1 cellular context compared by ENCODE assay signal in the genomic region with DNA sequence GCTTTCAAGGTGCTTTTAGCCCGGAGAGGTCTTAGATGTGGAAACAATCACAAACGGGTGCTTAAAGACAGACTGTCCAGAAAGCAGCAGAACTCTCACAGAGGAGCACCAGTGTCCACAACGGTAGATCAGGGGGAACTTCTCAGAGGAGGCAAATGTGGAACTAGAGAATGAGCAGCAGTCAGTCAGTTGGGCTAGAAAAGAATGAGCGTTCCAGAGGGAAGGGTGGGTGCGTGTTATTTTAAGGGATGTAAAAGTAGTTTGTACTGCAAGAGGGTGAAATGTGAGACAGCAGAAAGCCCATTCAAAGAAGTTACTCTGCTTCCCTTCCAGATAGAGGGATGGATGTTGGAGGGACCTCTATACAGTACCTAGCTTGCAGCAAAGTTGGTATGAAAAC.
TF ChIP-seq lines count a peak whose summit lies in the region.

No MANE protein-coding gene starts in this region.

TF ChIP-seq in endothelial cell of umbilical vein, 7 proteins besides CTCF, POLR2A, EP300 and RAD21 (continued from another document):
- TF ChIP-seq MAX (IDR thresholded peaks at IDR 0.05; ENCODE audit: insufficient read depth, insufficient read length): no peak
- no peak for TF ChIP-seq GATA2 (IDR thresholded peaks at IDR 0.05; ENCODE audit: insufficient read depth, insufficient read length, low read depth, low read length)
- TF ChIP-seq POLR2AphosphoS5 (IDR thresholded peaks at IDR 0.05; ENCODE audit: insufficient read depth, low read depth, low read length): no peak
